Comparison of ENCODE assay signal across 1 cellular context in genomic region chr3:170180952-170181876, GRCh38.
TF ChIP-seq lines count a peak whose summit lies in the region.

TSS of gene PHC3 (minus strand) at chr3:170181733. CDS start at chr3:170181715, 18 bp downstream.

TF ChIP-seq in K562, 482 proteins besides CTCF, POLR2A, EP300 and RAD21 (continued from another document):
- peak; percentile 71 for TF ChIP-seq CEBPG (CRISPR knock-in tag; IDR thresholded peaks at IDR 0.05)
- peak; percentile 67 to 83 for TF ChIP-seq CEBPG (tag; conservative IDR thresholded peaks at IDR 0.05 in 1 of 2, IDR thresholded peaks at IDR 0.05 in 1 of 2)
- TF ChIP-seq THAP12 (CRISPR knock-in tag; IDR thresholded peaks at IDR 0.05): peak; percentile 77; the same call in 1 of the 2 replicates
- peak; percentile 82 for TF ChIP-seq TBP (optimal IDR thresholded peaks at IDR 0.05; ENCODE audit: low read depth, low read length)
- TF ChIP-seq POLR2B (IDR thresholded peaks at IDR 0.05; ENCODE audit: low read depth, partially characterized antibody): peak; percentile 90
- TF ChIP-seq CAMTA2 (CRISPR knock-in tag; conservative IDR thresholded peaks at IDR 0.05): no peak
- 0 out of 2 replicates have a peak, but pooled peaks have one; percentile 6 for TF ChIP-seq NR2C2 (CRISPR knock-in tag; IDR thresholded peaks at IDR 0.05)
- TF ChIP-seq NR2C2 (tag; IDR thresholded peaks at IDR 0.05): peak; percentile 70; the same call in 1 of the 2 replicates
- TF ChIP-seq CXXC5 (CRISPR knock-in tag; IDR thresholded peaks at IDR 0.05): peak; percentile 48
- TF ChIP-seq ZNF778 (CRISPR knock-in tag; IDR thresholded peaks at IDR 0.05): no peak
- 0 out of 2 replicates have a peak, but pooled peaks have one; percentile 65 for TF ChIP-seq PHF21A (IDR thresholded peaks at IDR 0.05; ENCODE audit: borderline replicate concordance, low read depth)
- TF ChIP-seq CTBP1 (IDR thresholded peaks at IDR 0.05; ENCODE audit: borderline replicate concordance): peak; percentile 26; the same call in 1 of the 2 replicates
- TF ChIP-seq ATF6 (CRISPR knock-in tag; IDR thresholded peaks at IDR 0.05): no peak
- 0 out of 4 replicates have a peak, but pooled peaks of 1 of the 2 experiments have one; percentile 71 for TF ChIP-seq MLLT1 (IDR thresholded peaks at IDR 0.05)
- TF ChIP-seq SNIP1 (IDR thresholded peaks at IDR 0.05; ENCODE audit: low read depth): no peak
- TF ChIP-seq ZNF740 (CRISPR knock-in tag; IDR thresholded peaks at IDR 0.05): peak; percentile 70
- peak in 1 of 2 experiments; percentile 73; a peak in 2 of 4 replicates for TF ChIP-seq ZNF740 (tag; IDR thresholded peaks at IDR 0.05)
- 0 out of 2 replicates have a peak, but pooled peaks have one; percentile 71 for TF ChIP-seq KAT7 (CRISPR knock-in tag; IDR thresholded peaks at IDR 0.05; ENCODE audit: borderline replicate concordance)
- TF ChIP-seq TFAP4 (CRISPR knock-in tag; IDR thresholded peaks at IDR 0.05; ENCODE audit: borderline replicate concordance): peak; percentile 36; the same call in 1 of the 2 replicates
- TF ChIP-seq HNRNPL (IDR thresholded peaks at IDR 0.05; ENCODE audit: low read depth, low read length): peak; percentile 92
- peak; percentile 81 for TF ChIP-seq PHF8 (IDR thresholded peaks at IDR 0.05; ENCODE audit: borderline replicate concordance, low read length)
- peak; percentile 52; the same call in 1 of the 2 replicates for TF ChIP-seq ATF3 (IDR thresholded peaks at IDR 0.05)
- no peak; the same call in 1 of the 2 replicates for TF ChIP-seq ATF3 (CRISPR knock-in tag; conservative IDR thresholded peaks at IDR 0.05)
- peak; percentile 79 for TF ChIP-seq HMGN3 (IDR thresholded peaks at IDR 0.05; ENCODE audit: borderline replicate concordance, extremely low read depth, insufficient read length, low read depth, low read length)
- TF ChIP-seq MYC (IDR thresholded peaks at IDR 0.05; ENCODE audit: low read depth, low read length): peak; percentile 24
- peak; percentile 57; the same call in 1 of the 2 replicates for TF ChIP-seq MYC (CRISPR knock-in tag; IDR thresholded peaks at IDR 0.05; ENCODE audit: borderline replicate concordance, low read depth)
- TF ChIP-seq ZNF785 (CRISPR knock-in tag; IDR thresholded peaks at IDR 0.05): no peak
- 0 out of 4 replicates have a peak, but pooled peaks of 1 of the 2 experiments have one; percentile 22 for TF ChIP-seq SIN3A (IDR thresholded peaks at IDR 0.05; ENCODE audit: borderline replicate concordance in 2 of 2, control insufficient read depth in 1 of 2, low read depth in 2 of 2, low read length in 2 of 2)
- peak; percentile 77 for TF ChIP-seq CBFA2T2 (conservative IDR thresholded peaks at IDR 0.05)
- peak; percentile 6; the same call in 1 of the 2 replicates for TF ChIP-seq ETS1 (conservative IDR thresholded peaks at IDR 0.05; ENCODE audit: control insufficient read depth, low read depth, low read length)
- no peak for TF ChIP-seq PBX2 (CRISPR knock-in tag; IDR thresholded peaks at IDR 0.05; ENCODE audit: low read depth)
- peak; percentile 44 for TF ChIP-seq PBX2 (tag; conservative IDR thresholded peaks at IDR 0.05; ENCODE audit: low read depth)
- peak; percentile 34; the same call in 1 of the 2 replicates for TF ChIP-seq RB1 (IDR thresholded peaks at IDR 0.05; ENCODE audit: low read depth)
- peak; percentile 77; the same call in 1 of the 2 replicates for TF ChIP-seq BRD4 (IDR thresholded peaks at IDR 0.05)
- peak; percentile 40; the same call in 1 of the 2 replicates for TF ChIP-seq KLF1 (tag; IDR thresholded peaks at IDR 0.05)
- peak; percentile 90 for TF ChIP-seq TAF1 (IDR thresholded peaks at IDR 0.05; ENCODE audit: control insufficient read depth, extremely low read depth, insufficient read depth, low read length, severe bottlenecking)
- TF ChIP-seq FIP1L1 (IDR thresholded peaks at IDR 0.05; ENCODE audit: low read depth, low read length, poor library complexity, severe bottlenecking): peak; percentile 82
- peak; percentile 57; the same call in 1 of the 2 replicates for TF ChIP-seq KAT8 (IDR thresholded peaks at IDR 0.05; ENCODE audit: low read depth)
- no peak for TF ChIP-seq ZNF282 (CRISPR knock-in tag; IDR thresholded peaks at IDR 0.05)
- TF ChIP-seq AFF4 (CRISPR knock-in tag; IDR thresholded peaks at IDR 0.05): 0 out of 2 replicates have a peak, but pooled peaks have one; percentile 38
- peak; percentile 93 for TF ChIP-seq RBBP5 (IDR thresholded peaks at IDR 0.05; ENCODE audit: borderline replicate concordance, insufficient read depth, low read length, poor library complexity, severe bottlenecking)
- peak; percentile 66 for TF ChIP-seq PHF20 (IDR thresholded peaks at IDR 0.05; ENCODE audit: partially characterized antibody)
- no peak for TF ChIP-seq THAP7 (CRISPR knock-in tag; IDR thresholded peaks at IDR 0.05)
- TF ChIP-seq SREBF1 (IDR thresholded peaks at IDR 0.05; ENCODE audit: borderline replicate concordance, low read depth, low read length): no peak
- no peak for TF ChIP-seq TSC22D4 (tag; IDR thresholded peaks at IDR 0.05)
- no peak for TF ChIP-seq RFX7 (CRISPR knock-in tag; IDR thresholded peaks at IDR 0.05)
- 0 out of 2 replicates have a peak, but pooled peaks have one; percentile 16 for TF ChIP-seq BCOR (IDR thresholded peaks at IDR 0.05)
TF ChIP-seq in K562: peak in this region for 116.
